In genomic region chr2:123953848-123954247, GRCh38 we compare ENCODE assay signal across 15 cellular contexts.
A peak's percentile ranks its signal among the peaks of the same experiment; 100 is the strongest.
DNase-seq lines count a peak whose midpoint lies in the region; ATAC-seq, FAIRE-seq and TF ChIP-seq lines count a peak whose summit lies in the region.
"Had no signal": no experiment of that assay in that cellular context is flagged by ENCODE, and none has a peak within 500 bp of the region (broad histone marks: within the 10 kb centered on the region; RNA-seq: fewer than 3 reads in every experiment).

No MANE protein-coding gene starts in this region.

- TF ChIP-seq CTCF in MCF 10A (IDR thresholded peaks at IDR 0.05; ENCODE audit: unreplicated experiment) (no peak), breast epithelium (IDR thresholded peaks at IDR 0.05) (no peak), fibroblast of lung (conservative IDR thresholded peaks at IDR 0.05 in 1 of 2, IDR thresholded peaks at IDR 0.05 in 1 of 2; ENCODE audit: low read depth in 1 of 2, low read length in 2 of 2) (no peak)

- H3K4me3 Mint-ChIP-seq in MCF 10A (ENCODE audit: unreplicated experiment): no peak overlapping the region
- H3K4me3 Mint-ChIP-seq in activated CD4-positive, alpha-beta T cell treated with anti-CD3 and anti-CD28 coated beads, Interleukin-2, amount 10 ng/mL, durations not matched to agents 24 days and 14 days: no peak overlapping the region

- peaks cover 13% of the 10 kb centered on the region for H3K4me1 Mint-ChIP-seq in MCF 10A (ENCODE audit: insufficient read depth, unreplicated experiment)
- H3K4me1 Mint-ChIP-seq in activated CD4-positive, alpha-beta T cell treated with anti-CD3 and anti-CD28 coated beads, Interleukin-2, amount 10 ng/mL, durations not matched to agents 24 days and 14 days: no peaks in the 10 kb centered on the region

- no peaks in the 10 kb centered on the region for H3K36me3 Mint-ChIP-seq in MCF 10A (ENCODE audit: insufficient read depth, unreplicated experiment)
- H3K36me3 Mint-ChIP-seq in activated CD4-positive, alpha-beta T cell treated with anti-CD3 and anti-CD28 coated beads, Interleukin-2, amount 10 ng/mL, durations not matched to agents 24 days and 14 days (ENCODE audit: low read depth): no peaks in the 10 kb centered on the region

- H3K27me3 ChIP-seq in breast epithelium (no peaks in the 10 kb centered on the region), fibroblast of lung (ENCODE audit: control insufficient read depth, insufficient read depth, low read length) (no peaks in the 10 kb centered on the region)
- H3K27me3 ChIP-seq: ascending aorta, sigmoid colon had no signal

- no peak for TF ChIP-seq POLR2A in breast epithelium (IDR thresholded peaks at IDR 0.05)

- H3K4me1 ChIP-seq in breast epithelium (no peaks in the 10 kb centered on the region), fibroblast of lung (ENCODE audit: control insufficient read depth, extremely low read depth, insufficient read depth, low read length) (no peaks in the 10 kb centered on the region)
- H3K4me1 ChIP-seq: ascending aorta, sigmoid colon had no signal

- POLR2A ChIA-PET in MCF 10A (lab: Yijun Ruan, JAX): no interaction called here

- BruUV-seq in MCF 10A (replicated peaks; lab: Mats Ljungman, UMichigan): no TSS peak

- CTCF ChIA-PET in MCF 10A (lab: Yijun Ruan, JAX): no interaction called here

- intact Hi-C loops in MCF 10A (cut with micrococcal nuclease): no loop called here
- intact Hi-C loops in breast epithelium (cut with DNase I; ENCODE audit: low total_unique reads): no loop called here
- intact Hi-C loops in activated CD4-positive, alpha-beta T cell treated with anti-CD3 and anti-CD28 coated beads, Interleukin-2, amount 10 ng/mL, durations not matched to agents 24 days and 14 days (cut with micrococcal nuclease): no loop called here

- H3K79me2 ChIP-seq in fibroblast of lung (ENCODE audit: control insufficient read depth, insufficient read depth, low read length): no peaks in the 10 kb centered on the region

- no peaks in the 10 kb centered on the region for H4K20me1 ChIP-seq in fibroblast of lung (ENCODE audit: control insufficient read depth, extremely low read depth, insufficient read depth, low read length)

- peak; percentile 73 for FAIRE-seq in RCC 7860 (lab: Jason Lieb, UNC)
- peak; percentile 32 for FAIRE-seq in urothelium cell line (lab: Jason Lieb, UNC)
- FAIRE-seq: GM18507 had no signal

- no peak overlapping the region for H3K4me2 ChIP-seq in fibroblast of lung (ENCODE audit: extremely low read depth, insufficient read depth, low read length)

- H3K27me3 Mint-ChIP-seq in MCF 10A (ENCODE audit: insufficient read depth, unreplicated experiment): no peaks in the 10 kb centered on the region
- H3K27me3 Mint-ChIP-seq in activated CD4-positive, alpha-beta T cell treated with anti-CD3 and anti-CD28 coated beads, Interleukin-2, amount 10 ng/mL, durations not matched to agents 24 days and 14 days: no peaks in the 10 kb centered on the region

- ATAC-seq in GM21367 (IDR thresholded peaks at IDR 0.05; ENCODE audit: unreplicated experiment): no peak

- no peak overlapping the region for H3K9ac ChIP-seq in fibroblast of lung (ENCODE audit: insufficient read depth, low read length)

- DNase-seq in MCF 10A (ENCODE audit: unreplicated experiment): peak; percentile 94
- no peak for DNase-seq in breast epithelium (ENCODE audit: low spot score in 2 of 2)
- DNase-seq in RCC 7860 (ENCODE audit: low spot score): peak; percentile 58
- peak; percentile 17 to 37 for DNase-seq in fibroblast of lung (ENCODE audit: low read depth in 2 of 2)
- DNase-seq in urothelium cell line (ENCODE audit: low spot score): peak; percentile 21
- DNase-seq in activated CD4-positive, alpha-beta T cell treated with anti-CD3 and anti-CD28 coated beads, Interleukin-2, amount 10 ng/mL, durations not matched to agents 24 days and 14 days: no peak
- no peak for DNase-seq in stimulated activated CD4-positive, alpha-beta T cell treated with anti-CD3 and anti-CD28 coated beads, Interleukin-2, amount 100 ng/mL, for 48 hours
- DNase-seq: activated T-cell treated with anti-CD3 and anti-CD28 coated beads, Interleukin-2, amount 50 U/mL, for 1 hour; NCI-H1694 treated with DMSO at 0.1 percent for 48 hours; sigmoid colon; trophoblast cell had no signal

- H3K9me3 Mint-ChIP-seq in MCF 10A (ENCODE audit: unreplicated experiment): no peaks in the 10 kb centered on the region
- H3K9me3 Mint-ChIP-seq in activated CD4-positive, alpha-beta T cell treated with anti-CD3 and anti-CD28 coated beads, Interleukin-2, amount 10 ng/mL, durations not matched to agents 24 days and 14 days: peaks cover 7% of the 10 kb centered on the region

- H3K27ac ChIP-seq in breast epithelium: no peak overlapping the region
- H3K27ac ChIP-seq in fibroblast of lung (ENCODE audit: insufficient read depth, low read length): no peak overlapping the region
- H3K27ac ChIP-seq: ascending aorta, sigmoid colon, VCaP had no signal

- H2AFZ ChIP-seq in fibroblast of lung (ENCODE audit: low read length): no peak overlapping the region

- H3K9me3 ChIP-seq in breast epithelium (no peaks in the 10 kb centered on the region), fibroblast of lung (ENCODE audit: control insufficient read depth, insufficient read depth, low read depth, low read length) (no peaks in the 10 kb centered on the region)
- H3K9me3 ChIP-seq: ascending aorta had no signal

- H3K27ac Mint-ChIP-seq in MCF 10A (ENCODE audit: low read depth, unreplicated experiment): no peak overlapping the region
- no peak overlapping the region for H3K27ac Mint-ChIP-seq in activated CD4-positive, alpha-beta T cell treated with anti-CD3 and anti-CD28 coated beads, Interleukin-2, amount 10 ng/mL, durations not matched to agents 24 days and 14 days

- H3K4me3 ChIP-seq in breast epithelium: no peak overlapping the region
- no peak overlapping the region for H3K4me3 ChIP-seq in fibroblast of lung (replicated peaks in 1 of 4; ENCODE audit: control extremely low read depth in 1 of 4, insufficient read depth in 1 of 4, low read depth in 3 of 4, low read length in 4 of 4)
- H3K4me3 ChIP-seq: ascending aorta, sigmoid colon had no signal

- no peaks in the 10 kb centered on the region for H3K36me3 ChIP-seq in breast epithelium
- H3K36me3 ChIP-seq in fibroblast of lung (ENCODE audit: control insufficient read depth, insufficient read depth, low read length): no peaks in the 10 kb centered on the region
- H3K36me3 ChIP-seq: ascending aorta, sigmoid colon had no signal

Comparison
In these comparisons a context has a peak if more than half of its experiments do, and no peak if none do; other contexts are left out.
1. DNase-seq: peak in MCF 10A (single experiment), RCC 7860 (single experiment), fibroblast of lung (2 of 2) and urothelium cell line (single experiment); none in breast epithelium (0 of 2), activated CD4-positive, alpha-beta T cell treated with anti-CD3 and anti-CD28 coated beads, Interleukin-2, amount 10 ng/mL, durations not matched to agents 24 days and 14 days (single experiment) and stimulated activated CD4-positive, alpha-beta T cell treated with anti-CD3 and anti-CD28 coated beads, Interleukin-2, amount 100 ng/mL, for 48 hours (0 of 2).